In the genomic region with DNA sequence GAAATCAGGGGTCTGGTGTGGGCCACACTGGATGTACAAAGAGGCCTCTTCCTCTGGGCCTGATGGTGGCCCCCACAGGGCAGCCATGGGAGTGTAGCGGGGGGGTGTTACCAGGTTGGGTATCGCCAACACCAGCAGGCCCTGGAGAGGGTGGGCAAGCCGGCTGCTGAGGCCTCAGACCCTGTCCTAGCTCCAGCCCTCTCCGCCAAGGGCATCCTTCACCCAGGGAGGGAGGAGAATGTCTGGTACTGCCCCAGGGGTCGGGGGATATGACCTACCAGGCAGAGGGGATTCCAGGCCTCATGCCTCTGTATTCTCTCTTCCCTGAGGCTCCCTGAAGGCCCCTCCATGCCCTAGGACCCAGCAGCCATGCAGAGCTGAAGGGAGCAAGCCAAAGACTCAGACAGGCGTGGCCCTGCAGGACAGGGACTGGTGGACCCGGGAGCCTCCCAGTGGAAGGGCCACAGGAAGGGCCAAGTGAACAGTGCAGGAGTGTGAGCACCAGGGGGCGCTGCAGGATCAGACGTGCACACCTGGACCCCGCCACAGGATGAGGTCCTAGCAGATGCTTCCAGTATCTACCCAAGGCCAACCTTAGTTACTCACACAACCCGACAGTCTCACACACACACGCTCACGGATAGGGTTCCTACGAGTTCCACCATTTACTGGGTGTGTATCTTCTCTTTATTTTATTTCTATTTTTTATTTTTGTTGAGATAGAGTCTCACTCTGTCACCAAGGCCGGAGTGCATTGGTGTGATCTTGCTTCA, we compare ENCODE assay signal across 8 cellular contexts. TPM values are rescaled to one million over a fixed set of nuclear protein-coding genes. Genes with fewer than 3 reads are reported as not detected.
DNase-seq lines count a peak whose midpoint lies in the region; ATAC-seq and TF ChIP-seq lines count a peak whose summit lies in the region.

No MANE protein-coding gene starts in this region.

- peaks cover 3 to 6% (median 5%) of the 10 kb centered on the region in 3 donors for H3K4me1 Mint-ChIP-seq in naive B cell

- DNase-seq in AG08396 (ENCODE audit: low spot score) = peak; percentile 88
- DNase-seq in HUDEP-2 (lab: John Stamatoyannopoulos, UW; ENCODE audit: unreplicated experiment in 76 of 76) = peak in 70 of 76 experiments; percentile 12 to 86 (median 68)
- peak; percentile 90 for DNase-seq in OCI-M1 (lab: John Stamatoyannopoulos, UW)
- DNase-seq in activated CD8-positive, alpha-beta memory T cell treated with anti-CD3 and anti-CD28 coated beads, Interleukin-2, amount 50 U/mL, for 48 hours = peak; percentile 99
- no peak for DNase-seq in epithelial cell of proximal tubule (ENCODE audit: low read depth)
- peak; percentile 82 for DNase-seq in naive B cell
- DNase-seq in stimulated activated CD8-positive, alpha-beta memory T cell treated with anti-CD3 and anti-CD28 coated beads, Interleukin-7, amount 100 ng/mL, for 24 hours (ENCODE audit: low read depth) = peak; percentile 84

- no peaks in the 10 kb centered on the region for H3K9me3 Mint-ChIP-seq in naive B cell

- ATAC-seq in GM19025 (IDR thresholded peaks at IDR 0.05; ENCODE audit: low read depth, unreplicated experiment) (peak; percentile 72), naive B cell (ENCODE audit: low read depth in 2 of 2) (peak; percentile 98 to 99)

- H3K27ac Mint-ChIP-seq in naive B cell = peak overlapping the region in 1 of 6 donors; percentile 88

- H3K4me3 ChIP-seq in epithelial cell of proximal tubule (ENCODE audit: low read depth, low read length) = no peak overlapping the region

- H3K27me3 Mint-ChIP-seq in naive B cell = peaks cover 0 to 36% (median 8%) of the 10 kb centered on the region in 3 donors

- peak overlapping the region in 1 of 8 donors; percentile 5 for H3K4me3 Mint-ChIP-seq in naive B cell

- peak; percentile 93 for TF ChIP-seq CTCF in epithelial cell of proximal tubule (conservative IDR thresholded peaks at IDR 0.05; ENCODE audit: low read depth, low read length)

- no peaks in the 10 kb centered on the region for H3K36me3 Mint-ChIP-seq in naive B cell

RNA-seq across cellular contexts. Expression of gene CES4A, which starts 10.9 kb away (rescaled TPM):
- 0.52 and 2.0 TPM in 2 replicates for total RNA-seq in epithelial cell of proximal tubule
- polyA plus RNA-seq in naive B cell (ENCODE audit: low read depth in 6 of 6) = 1 to 10 TPM in 4 of 6 donors, under 1 TPM in 2; 0.61 to 5.8 (median 1.4) TPM

RNA-seq across cellular contexts. Expression of gene CES3, which starts 16.5 kb away (rescaled TPM):
- 0.75 TPM in 1 of 2 replicates, not detected in the other for total RNA-seq in epithelial cell of proximal tubule
- under 1 TPM in 1 of 6 donors, not detected in 5; 0.66 TPM for polyA plus RNA-seq in naive B cell (ENCODE audit: low read depth in 6 of 6)

RNA-seq across cellular contexts. Expression of gene CES2, which starts 42.2 kb away (rescaled TPM):
- total RNA-seq in epithelial cell of proximal tubule = 10.9 and 20.9 TPM in 2 replicates
- polyA plus RNA-seq in naive B cell (ENCODE audit: low read depth in 6 of 6) = 10 to 100 TPM; 16.3 to 25.7 (median 21.0) TPM

RNA-seq across cellular contexts. Expression of gene CIAO2B, which starts 43.3 kb away (rescaled TPM):
- total RNA-seq in epithelial cell of proximal tubule = 123 and 178 TPM in 2 replicates
- 100 to 1,000 TPM in 3 of 6 donors, 10 to 100 TPM in 3; 69.0 to 114 (median 100) TPM for polyA plus RNA-seq in naive B cell (ENCODE audit: low read depth in 6 of 6)

RNA-seq across cellular contexts. Expression of gene CBFB, which starts 51.4 kb away (rescaled TPM):
- 74.9 and 178 TPM in 2 replicates for total RNA-seq in epithelial cell of proximal tubule
- polyA plus RNA-seq in naive B cell (ENCODE audit: low read depth in 6 of 6) = 10 to 100 TPM; 51.8 to 94.4 (median 70.5) TPM
